8 cellular contexts compared by ENCODE assay signal in the genomic region with DNA sequence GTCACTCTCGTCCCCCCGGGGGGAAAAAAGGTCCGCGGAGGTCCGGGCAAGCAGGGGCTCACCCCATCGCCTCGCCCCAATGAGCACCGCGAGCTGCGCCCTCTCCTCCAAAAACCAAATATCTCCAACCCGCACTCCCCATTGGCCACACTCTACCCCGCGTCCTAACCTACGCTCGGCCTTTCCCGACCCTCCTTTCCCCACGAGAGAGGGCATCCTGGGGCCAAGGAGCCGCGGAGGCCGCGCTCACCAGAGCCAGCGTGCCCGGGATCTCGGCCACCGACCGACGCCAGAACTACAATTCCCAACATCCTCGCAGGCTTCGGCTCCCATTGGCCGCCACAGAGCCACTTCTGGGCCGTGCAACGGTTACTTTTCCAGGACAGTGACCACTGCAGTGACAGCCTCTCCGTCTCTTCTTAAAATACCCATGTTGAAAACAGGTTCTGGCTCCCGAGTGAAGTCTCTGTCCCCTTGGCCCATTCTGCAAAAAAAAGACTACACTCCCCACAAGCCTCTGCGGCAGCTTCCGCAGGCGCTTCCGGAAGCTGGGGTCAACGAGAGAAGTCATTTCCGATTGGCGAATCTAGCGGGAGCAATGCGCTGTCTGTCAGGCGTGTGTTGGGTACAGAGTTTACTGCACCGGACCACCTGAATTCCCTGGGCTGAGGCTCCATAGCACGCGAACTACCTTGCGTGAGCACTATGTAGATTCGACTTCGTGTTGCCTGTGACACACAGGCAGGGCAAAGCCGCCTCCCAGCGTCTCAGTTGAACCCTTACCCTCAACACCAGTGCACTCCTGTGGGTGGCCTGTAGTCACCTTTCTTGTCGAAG. TPM values are rescaled to one million over a fixed set of nuclear protein-coding genes. Genes with fewer than 3 reads are reported as not detected.
DNase-seq lines count a peak whose midpoint lies in the region; TF ChIP-seq lines count a peak whose summit lies in the region.

Gene ZNF343, minus strand, starts transcription at position 285 of the 837 bp plus-strand sequence. CDS start 15,020 bp downstream, outside the sequence.

- H3K9me3 ChIP-seq in H9 (ENCODE audit: control insufficient read depth, low read depth, low read length) (no peaks in the 10 kb centered on the region), SJSA1 (replicated peaks) (no peaks in the 10 kb centered on the region)

- H3K4me1 ChIP-seq in H9 (ENCODE audit: insufficient read depth, low read length) (no peaks in the 10 kb centered on the region), SJSA1 (replicated peaks) (peaks cover 17% of the 10 kb centered on the region)

- WGBS in H9 (ENCODE audit: extremely low coverage, insufficient read length, low lambda C conversion rate): no CpG with 5 or more reads among the region's 53 CpGs

- no peak within 1 kb of the TSS for H2BK12ac ChIP-seq in H9 (ENCODE audit: insufficient read length, low read depth, low read length)

- no peak for TF ChIP-seq CTCF in H9 (conservative IDR thresholded peaks at IDR 0.05)

- H3K23me2 ChIP-seq in H9 (ENCODE audit: insufficient read length, low read depth, low read length, poor library complexity, severe bottlenecking): peaks cover 12% of the 10 kb centered on the region

- peak within 1 kb of the TSS; percentile 81 to 96 (median 93) for H3K27ac Mint-ChIP-seq in H9

- H4K5ac ChIP-seq in H9 (ENCODE audit: insufficient read length, low read depth, low read length): no peak within 1 kb of the TSS

- no peak within 1 kb of the TSS for H4K91ac ChIP-seq in H9 (ENCODE audit: insufficient read length, low read depth, low read length)

- H2BK5ac ChIP-seq in H9 (ENCODE audit: insufficient read length, low read length): no peak within 1 kb of the TSS

- H4K20me1 ChIP-seq in H9 (ENCODE audit: control insufficient read depth, insufficient read depth, insufficient read length): no peaks in the 10 kb centered on the region

- H3K4me3 Mint-ChIP-seq in H9: peak within 1 kb of the TSS; percentile 95 to 99

- no peak within 1 kb of the TSS for H3K56ac ChIP-seq in H9 (ENCODE audit: insufficient read length, low read depth, low read length)

- H3K9me3 Mint-ChIP-seq in H9: peaks cover 0 to 7% of the 10 kb centered on the region in 2 experiments; a peak in 1 of 5 replicates

- H3K36me3 Mint-ChIP-seq in H9 (ENCODE audit: insufficient read depth in 1 of 3, low read depth in 3 of 3): no peaks in the 10 kb centered on the region

- peak; percentile 55 for DNase-seq in GDM1 (lab: John Stamatoyannopoulos, UW)
- DNase-seq in H9: peak; percentile 86
- DNase-seq in M059J (ENCODE audit: low read depth): peak; percentile 90
- peak; percentile 76 to 93 for DNase-seq in SJSA1 (ENCODE audit: low read depth in 1 of 2, low spot score in 2 of 2)
- DNase-seq in activated naive CD4-positive, alpha-beta T cell treated with Interleukin-2 at 50 U/mL for 16 hours: peak; percentile 80
- peak; percentile 89 for DNase-seq in germinal center (ENCODE audit: low spot score)
- DNase-seq in nucleus accumbens (lab: John Stamatoyannopoulos, UW): peak in 54 of 56 donors; percentile 35 to 95 (median 84)

- peak within 1 kb of the TSS; percentile 96 for H3K18ac ChIP-seq in H9 (ENCODE audit: insufficient read length, low read depth, low read length)

- H3K27ac ChIP-seq in H9 (ENCODE audit: insufficient read length, low read depth, low read length): no peak within 1 kb of the TSS
- peak within 1 kb of the TSS; percentile 82 for H3K27ac ChIP-seq in SJSA1
- H3K27ac ChIP-seq in temporal lobe (ENCODE audit: low read depth, low read length): peak within 1 kb of the TSS; percentile 66

- H3T11ph ChIP-seq in H9 (ENCODE audit: low read length): no peak within 1 kb of the TSS

- no peaks in the 10 kb centered on the region for H3K79me2 ChIP-seq in H9 (ENCODE audit: insufficient read depth, low read length)

- H2BK120ac ChIP-seq in H9 (ENCODE audit: low read depth, low read length, poor library complexity, severe bottlenecking): no peak within 1 kb of the TSS

- no peak within 1 kb of the TSS for H3K4ac ChIP-seq in H9 (ENCODE audit: low read depth, low read length)

- H2AFZ ChIP-seq in H9 (ENCODE audit: low read length): peak within 1 kb of the TSS; percentile 93

- H3K14ac ChIP-seq in H9 (ENCODE audit: insufficient read depth, low read length): peak within 1 kb of the TSS; percentile 94

- peaks cover 11 to 13% of the 10 kb centered on the region in 2 experiments for H3K4me1 Mint-ChIP-seq in H9

- no peak within 1 kb of the TSS for H4K8ac ChIP-seq in H9 (replicated peaks; ENCODE audit: insufficient read length, low read depth, low read length)

- H3K27me3 ChIP-seq in H9 (ENCODE audit: insufficient read depth, low read length): peaks cover 39% of the 10 kb centered on the region
- no peaks in the 10 kb centered on the region for H3K27me3 ChIP-seq in SJSA1 (replicated peaks)

- H3K79me1 ChIP-seq in H9 (ENCODE audit: insufficient read depth, low read depth, low read length, poor library complexity, severe bottlenecking): no peaks in the 10 kb centered on the region

- H3K9ac ChIP-seq in H9 (ENCODE audit: extremely low read depth, insufficient read length, low read length): peak within 1 kb of the TSS; percentile 7

- H2AK5ac ChIP-seq in H9 (ENCODE audit: insufficient read length, low read length): no peak within 1 kb of the TSS

- H3K27me3 Mint-ChIP-seq in H9 (ENCODE audit: low read depth): peaks cover 52% of the 10 kb centered on the region

- H3K4me2 ChIP-seq in H9 (ENCODE audit: insufficient read depth, insufficient read length, low read length): peak within 1 kb of the TSS; percentile 78

- H3K4me3 ChIP-seq in SJSA1: peak within 1 kb of the TSS; percentile 65

- H3K23ac ChIP-seq in H9 (ENCODE audit: insufficient read length, low read depth, low read length): no peak within 1 kb of the TSS

- H2BK15ac ChIP-seq in H9 (ENCODE audit: low read depth, low read length): no peak within 1 kb of the TSS

- H3K36me3 ChIP-seq in SJSA1: no peaks in the 10 kb centered on the region

- no peak within 1 kb of the TSS for H2BK20ac ChIP-seq in H9 (ENCODE audit: low read depth, low read length, poor library complexity, severe bottlenecking)

RNA-seq across cellular contexts. Expression of gene ZNF343, which starts in this region (rescaled TPM):
- total RNA-seq in H9 (2021) (3.4 and 4.0 TPM in 2 replicates), temporal lobe (10.1 TPM)
- 10.1 and 16.4 TPM in 2 replicates for total RNA-seq in M059J (2014; rRNA removed; shearing (Covaris generic))
- 6.9 and 8.4 TPM in 2 replicates for total RNA-seq in SJSA1 (2014; rRNA removed; shearing (Covaris generic))
